In the genomic region with DNA sequence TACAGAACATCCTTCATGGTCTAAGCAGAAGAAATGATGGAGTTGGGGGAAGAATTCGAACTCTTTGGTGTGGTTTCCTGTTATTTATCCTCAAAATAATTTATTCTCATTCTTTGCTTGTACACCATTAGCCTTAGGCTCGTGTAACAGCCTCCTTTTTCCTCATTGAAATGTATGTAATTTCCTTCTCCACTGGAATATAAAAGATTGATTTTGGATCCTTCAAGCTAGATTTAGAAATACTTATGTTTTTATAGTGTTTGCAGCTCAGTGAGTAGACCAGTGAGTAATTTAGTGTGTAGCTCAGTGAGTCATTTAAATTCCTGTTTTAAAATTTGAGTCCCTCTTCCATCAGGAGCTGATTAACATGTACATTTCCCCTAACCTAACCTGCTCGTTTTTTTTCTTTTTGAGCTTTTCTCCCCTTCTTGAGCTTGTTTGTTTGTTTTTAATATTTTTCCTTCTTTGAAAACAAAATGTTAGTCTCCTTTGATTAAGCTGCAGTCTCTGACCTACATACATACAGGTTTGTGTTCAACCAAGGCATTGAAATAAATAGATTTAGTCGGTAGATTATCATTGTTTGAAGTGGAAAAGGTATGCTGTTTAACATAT, we compare ENCODE assay signal across 10 cellular contexts. TPM values are rescaled to one million over a fixed set of nuclear protein-coding genes. Genes with fewer than 3 reads are reported as not detected.
DNase-seq lines count a peak whose midpoint lies in the region; ATAC-seq and TF ChIP-seq lines count a peak whose summit lies in the region.
"Had no signal": no experiment of that assay in that cellular context is flagged by ENCODE, and none has a peak within 500 bp of the region (broad histone marks: within the 10 kb centered on the region; RNA-seq: fewer than 3 reads in every experiment).

No MANE protein-coding gene starts in this region.

- peak overlapping the region; percentile 45 for H3K27ac ChIP-seq in CD4-positive, CD25-positive, alpha-beta regulatory T cell (ENCODE audit: insufficient read depth, low read length, poor library complexity, severe bottlenecking)
- H3K27ac ChIP-seq in breast epithelium: peak overlapping the region; percentile 43 to 46
- H3K27ac ChIP-seq: SJSA1 had no signal

- peaks cover 44 to 87% (median 74%) of the 10 kb centered on the region in 4 donors for H3K4me1 Mint-ChIP-seq in CD4-positive, CD25-positive, alpha-beta regulatory T cell
- H3K4me1 Mint-ChIP-seq in mesothelial cell of epicardium (peaks cover 58% of the 10 kb centered on the region), Caco-2 (ENCODE audit: low read depth, unreplicated experiment) (peaks cover 32% of the 10 kb centered on the region)

- no peak for DNase-seq in CD4-positive, CD25-positive, alpha-beta regulatory T cell
- DNase-seq in MV-4-11 (lab: John Stamatoyannopoulos, UW) (peak; percentile 10), breast epithelium (ENCODE audit: low spot score in 2 of 2) (no peak), mesothelial cell of epicardium (ENCODE audit: low spot score in 2 of 2, unreplicated experiment in 2 of 2) (no peak), NCI-H2107 treated with DMSO at 0.1 percent for 48 hours (lab: John Stamatoyannopoulos, UW; ENCODE audit: unreplicated experiment) (no peak), Caco-2 (no peak)
- DNase-seq: KBM-7 had no signal

- H3K36me3 ChIP-seq in CD4-positive, CD25-positive, alpha-beta regulatory T cell (ENCODE audit: control insufficient read depth, insufficient read depth, low read length): no peaks in the 10 kb centered on the region
- no peaks in the 10 kb centered on the region for H3K36me3 ChIP-seq in breast epithelium
- no peaks in the 10 kb centered on the region for H3K36me3 ChIP-seq in Caco-2 (ENCODE audit: control insufficient read depth, insufficient read depth, low read length)

- BruUV-seq in Caco-2 (replicated peaks; lab: Mats Ljungman, UMichigan): no TSS peak

- CTCF ChIA-PET in Caco-2 (lab: Charles Lee): interaction anchor here (0.9 to 1.9 kb wide), 2 partner anchors 8 to 100 kb away, joined by 3 to 4 read pairs; no protein-coding TSS in a partner anchor

- H3K4me1 ChIP-seq in CD4-positive, CD25-positive, alpha-beta regulatory T cell (ENCODE audit: control insufficient read depth, insufficient read depth, low read length, poor library complexity, severe bottlenecking): peaks cover 90% of the 10 kb centered on the region
- H3K4me1 ChIP-seq in breast epithelium (peaks cover 0 to 35% of the 10 kb centered on the region in 2 donors), Caco-2 (peaks cover 34% of the 10 kb centered on the region)

- intact Hi-C loops in breast epithelium (cut with DNase I; ENCODE audit: low total_unique reads) (no loop called here), Caco-2 (cut with micrococcal nuclease; ENCODE audit: unreplicated experiment) (no loop called here)

- no peaks in the 10 kb centered on the region for H3K27me3 ChIP-seq in CD4-positive, CD25-positive, alpha-beta regulatory T cell (ENCODE audit: control insufficient read depth, insufficient read depth, low read length)
- no peaks in the 10 kb centered on the region for H3K27me3 ChIP-seq in breast epithelium
- no peaks in the 10 kb centered on the region for H3K27me3 ChIP-seq in Caco-2 (replicated peaks; ENCODE audit: control insufficient read depth, insufficient read depth, low read length)
- H3K27me3 ChIP-seq: SJSA1 had no signal

- H3K9me3 Mint-ChIP-seq in CD4-positive, CD25-positive, alpha-beta regulatory T cell: no peaks in the 10 kb centered on the region
- H3K9me3 Mint-ChIP-seq in mesothelial cell of epicardium: no peaks in the 10 kb centered on the region
- H3K9me3 Mint-ChIP-seq in Caco-2 (ENCODE audit: unreplicated experiment): no peaks in the 10 kb centered on the region

- no peak for ATAC-seq in CD4-positive, CD25-positive, alpha-beta regulatory T cell (ENCODE audit: low read depth in 2 of 2)
- ATAC-seq in GM21360 (IDR thresholded peaks at IDR 0.05; ENCODE audit: unreplicated experiment) (no peak), HG02642 (IDR thresholded peaks at IDR 0.05; ENCODE audit: poor library complexity, unreplicated experiment) (no peak)

- peak overlapping the region; percentile 34 to 75 (median 62) for H3K27ac Mint-ChIP-seq in CD4-positive, CD25-positive, alpha-beta regulatory T cell
- H3K27ac Mint-ChIP-seq in mesothelial cell of epicardium (peak overlapping the region; percentile 30), Caco-2 (ENCODE audit: unreplicated experiment) (no peak overlapping the region)

- H3K36me3 Mint-ChIP-seq in CD4-positive, CD25-positive, alpha-beta regulatory T cell: no peaks in the 10 kb centered on the region
- no peaks in the 10 kb centered on the region for H3K36me3 Mint-ChIP-seq in mesothelial cell of epicardium
- peaks cover 9% of the 10 kb centered on the region for H3K36me3 Mint-ChIP-seq in Caco-2 (ENCODE audit: insufficient read depth, unreplicated experiment)

- peak overlapping the region; percentile 96 for H3K4me3 ChIP-seq in CD4-positive, CD25-positive, alpha-beta regulatory T cell (ENCODE audit: low read depth, low read length)
- H3K4me3 ChIP-seq in breast epithelium: no peak overlapping the region
- no peak overlapping the region for H3K4me3 ChIP-seq in Caco-2 (ENCODE audit: low read depth, low read length)
- H3K4me3 ChIP-seq: SJSA1 had no signal

- no peaks in the 10 kb centered on the region for H3K9me3 ChIP-seq in CD4-positive, CD25-positive, alpha-beta regulatory T cell (ENCODE audit: control insufficient read depth in 2 of 2, low read length in 2 of 2)
- no peaks in the 10 kb centered on the region for H3K9me3 ChIP-seq in breast epithelium
- H3K9me3 ChIP-seq in Caco-2: no peaks in the 10 kb centered on the region
- H3K9me3 ChIP-seq: SJSA1 had no signal

- TF ChIP-seq CTCF in breast epithelium (IDR thresholded peaks at IDR 0.05) (no peak), mesothelial cell of epicardium (IDR thresholded peaks at IDR 0.05; ENCODE audit: unreplicated experiment) (no peak), Caco-2 (IDR thresholded peaks at IDR 0.05; ENCODE audit: insufficient read depth in 1 of 2, low read depth in 1 of 2, low read length in 1 of 2, severe bottlenecking in 1 of 2, unreplicated experiment in 1 of 2) (no peak)

- peaks cover 6% of the 10 kb centered on the region for H3K27me3 Mint-ChIP-seq in CD4-positive, CD25-positive, alpha-beta regulatory T cell
- no peaks in the 10 kb centered on the region for H3K27me3 Mint-ChIP-seq in mesothelial cell of epicardium (ENCODE audit: low read depth)
- no peaks in the 10 kb centered on the region for H3K27me3 Mint-ChIP-seq in Caco-2 (ENCODE audit: insufficient read depth, unreplicated experiment)

- TF ChIP-seq POLR2A in breast epithelium (IDR thresholded peaks at IDR 0.05): no peak

- H3K4me3 Mint-ChIP-seq in CD4-positive, CD25-positive, alpha-beta regulatory T cell: peak overlapping the region; percentile 39 to 77 (median 58)
- H3K4me3 Mint-ChIP-seq in mesothelial cell of epicardium (no peak overlapping the region), Caco-2 (ENCODE audit: unreplicated experiment) (no peak overlapping the region)

- POLR2A ChIA-PET in Caco-2 (lab: Charles Lee): interaction anchor here (0.6 kb wide), 1 partner anchor 187 kb away, joined by 7 read pairs; no protein-coding TSS in a partner anchor

RNA-seq across cellular contexts. Expression of a gene that starts 5.6 kb away (rescaled TPM):
- total RNA-seq in CD4-positive, CD25-positive, alpha-beta regulatory T cell: 223 TPM
- 10 to 100 TPM; 49.5 to 57.2 (median 55.3) TPM for polyA plus RNA-seq in CD4-positive, CD25-positive, alpha-beta regulatory T cell
- total RNA-seq in breast epithelium (10 to 100 TPM; 70.4 to 88.7 (median 76.7) TPM), mesothelial cell of epicardium (65.7 to 72.7 TPM (median 71.7 TPM) in 3 replicates), Caco-2 (2022) (54.2 and 58.6 TPM in 2 replicates)

Comparison
In these comparisons a context has a peak if more than half of its experiments do, and no peak if none do; other contexts are left out.
1. H3K4me3 Mint-ChIP-seq: peak in CD4-positive, CD25-positive, alpha-beta regulatory T cell (4 of 4); none in mesothelial cell of epicardium (single experiment) and Caco-2 (single experiment).